In the genomic region with DNA sequence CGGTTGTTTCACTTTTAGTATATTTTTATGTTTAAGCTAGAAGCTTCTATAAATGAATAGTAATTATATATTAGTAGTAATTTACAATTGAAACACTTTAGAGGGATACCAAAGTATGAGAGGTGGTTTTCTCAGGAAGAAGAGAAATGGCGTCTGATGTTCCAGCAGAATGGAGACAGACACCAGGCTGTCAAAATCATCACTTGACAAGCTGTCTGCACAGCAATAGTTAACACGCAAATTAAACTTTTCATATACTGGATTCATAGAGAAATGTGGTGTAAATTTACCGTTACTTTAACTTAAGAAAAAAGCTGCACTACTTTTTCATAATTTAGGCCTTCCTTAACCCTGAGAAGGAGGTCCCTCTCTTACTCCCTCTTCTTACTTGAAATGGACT, we compare ENCODE assay signal across 18 cellular contexts.
"Had no signal": no experiment of that assay in that cellular context is flagged by ENCODE, and none has a peak within 500 bp of the region (broad histone marks: within the 10 kb centered on the region; RNA-seq: fewer than 3 reads in every experiment).

No MANE protein-coding gene starts in this region.

- H3K4me1 ChIP-seq: colonic mucosa, right atrium auricular region had no signal

- H3K4me3 ChIP-seq: cardiac muscle cell, colonic mucosa, gastrocnemius medialis, ovary, right atrium auricular region, sigmoid colon, skin epidermis, thyroid gland had no signal

- H3K27ac Mint-ChIP-seq: naive B cell had no signal

- H3K36me3 Mint-ChIP-seq: naive B cell had no signal

- H3K27me3 Mint-ChIP-seq: naive B cell, type B pancreatic cell had no signal

- H3K36me3 ChIP-seq: cardiac muscle cell, colonic mucosa, gastrocnemius medialis, ovary, right atrium auricular region, sigmoid colon, thyroid gland had no signal

- H3K27me3 ChIP-seq: cardiac muscle cell, colonic mucosa, gastrocnemius medialis, ovary, right atrium auricular region, sigmoid colon, thyroid gland had no signal

- H3K4me3 Mint-ChIP-seq: naive B cell, type B pancreatic cell had no signal

- DNase-seq: cerebellar nuclear complex; colonic mucosa; dermis blood vessel endothelial cell; gastrocnemius medialis; glutamatergic neuron; left colon; left ventricle myocardium superior; naive B cell; nephron progenitor cell; ovary; sigmoid colon; stimulated activated CD4-positive, alpha-beta T cell treated with anti-CD3 and anti-CD28 coated beads, Interleukin-12 subunit alpha, Interleukin-12 subunit beta, amount 100 ng/mL, for 4 hours; stimulated activated naive CD4-positive, alpha-beta T cell; thyroid gland had no signal

- H3K9me3 ChIP-seq: colonic mucosa, gastrocnemius medialis, ovary, right atrium auricular region, sigmoid colon, thyroid gland had no signal

- H3K9me3 Mint-ChIP-seq: naive B cell, nephron progenitor cell, type B pancreatic cell had no signal

- H3K27ac ChIP-seq: cardiac muscle cell, colonic mucosa, gastrocnemius medialis, ovary, right atrium auricular region had no signal
